ENCODE assay signal across 13 cellular contexts in genomic region chr12:53939141-53940108, GRCh38. TPM values are rescaled to one million over a fixed set of nuclear protein-coding genes. Genes with fewer than 3 reads are reported as not detected.
DNase-seq lines count a peak whose midpoint lies in the region; ATAC-seq and TF ChIP-seq lines count a peak whose summit lies in the region.
"Had no signal": no experiment of that assay in that cellular context is flagged by ENCODE, and none has a peak within 500 bp of the region (broad histone marks: within the 10 kb centered on the region; RNA-seq: fewer than 3 reads in every experiment).

No MANE protein-coding gene starts in this region.

- H3K9me3 ChIP-seq in adipocyte (ENCODE audit: control insufficient read depth, low read length): peaks cover 5% of the 10 kb centered on the region
- H3K9me3 ChIP-seq in right lobe of liver: no peaks in the 10 kb centered on the region
- H3K9me3 ChIP-seq: heart right ventricle, right atrium auricular region had no signal

- DNase-seq in left cardiac atrium (no peak), Right ventricle myocardium inferior (ENCODE audit: missing footprints) (no peak), adipocyte (ENCODE audit: low read depth) (peak; percentile 7), right lobe of liver (no peak), hepatic stellate cell (ENCODE audit: low spot score) (no peak), NCI-H2227 (lab: John Stamatoyannopoulos, UW; ENCODE audit: unreplicated experiment) (no peak)
- no peak for DNase-seq in stimulated activated CD4-positive, alpha-beta T cell treated with anti-CD3 and anti-CD28 coated beads, Interleukin-2, amount 100 ng/mL, for 48 hours
- DNase-seq: CD4-positive, alpha-beta memory T cell; heart right ventricle had no signal

- no peak for TF ChIP-seq CTCF in right lobe of liver (IDR thresholded peaks at IDR 0.05)

- peak overlapping the region; percentile 77 for H3K9ac ChIP-seq in adipocyte (ENCODE audit: low read length)

- TF ChIP-seq POLR2A in right lobe of liver (IDR thresholded peaks at IDR 0.05): no peak
- TF ChIP-seq POLR2A in GM18505 (IDR thresholded peaks at IDR 0.05; ENCODE audit: borderline replicate concordance, extremely low read depth, insufficient read depth, insufficient read length): no peak

- no peak overlapping the region for H3K27ac ChIP-seq in right lobe of liver
- H3K27ac ChIP-seq: heart right ventricle, right atrium auricular region had no signal

- intact Hi-C loops in left cardiac atrium (cut with DNase I) (no loop called here), Right ventricle myocardium inferior (cut with DNase I) (no loop called here), right lobe of liver (cut with DNase I) (no loop called here)

- 3% methylated on average over 8 of the region's 91 CpGs for WGBS in right lobe of liver (ENCODE audit: insufficient coverage, low coverage, low lambda C conversion rate, missing lambda C conversion rate)

- peaks cover 76% of the 10 kb centered on the region for H3K27me3 ChIP-seq in adipocyte (replicated peaks; ENCODE audit: control insufficient read depth, insufficient read depth, low read length)
- H3K27me3 ChIP-seq in right lobe of liver: peaks cover 11 to 50% of the 10 kb centered on the region in 2 donors

- H3K4me1 ChIP-seq in adipocyte (ENCODE audit: control insufficient read depth, insufficient read depth, low read length) (peaks cover 7% of the 10 kb centered on the region), right lobe of liver (no peaks in the 10 kb centered on the region)

- H3K4me3 ChIP-seq in adipocyte (ENCODE audit: low read length) (peak overlapping the region; percentile 77), right lobe of liver (no peak overlapping the region)

- ATAC-seq in left cardiac atrium (peak; percentile 65 to 73), Right ventricle myocardium inferior (no peak), right lobe of liver (peak; percentile 37 to 56 (median 45)), GM18505 (IDR thresholded peaks at IDR 0.05; ENCODE audit: unreplicated experiment) (no peak)

- H3K36me3 ChIP-seq in adipocyte (ENCODE audit: control insufficient read depth, insufficient read depth, low read length, severe bottlenecking): no peaks in the 10 kb centered on the region
- H3K36me3 ChIP-seq in right lobe of liver: no peaks in the 10 kb centered on the region
- H3K36me3 ChIP-seq: heart right ventricle, right atrium auricular region had no signal

RNA-seq across cellular contexts. Expression of gene HOXC13, which starts 0.8 kb away (rescaled TPM):
- not detected for total RNA-seq in left cardiac atrium
- total RNA-seq in Right ventricle myocardium inferior: not detected
- not detected for total RNA-seq in right lobe of liver
- total RNA-seq: activated naive CD4-positive, alpha-beta T cell treated with anti-CD3 and anti-CD28 coated beads, Interleukin-2, amount 50 U/mL, for 72 hours; CD4-positive, alpha-beta memory T cell; heart right ventricle; right atrium auricular region; T-helper 1 cell treated with Interleukin-12 subunit alpha and Interleukin-12 subunit beta and Interleukin-4 antibody, amounts not matched to agents 30 ng/mL and 1 ng/mL, for 36 hours had no signal

RNA-seq across cellular contexts. Expression of gene HOXC12, which starts 15.3 kb away (rescaled TPM):
- not detected for total RNA-seq in left cardiac atrium
- total RNA-seq in Right ventricle myocardium inferior: not detected
- total RNA-seq in right lobe of liver: not detected
- total RNA-seq: activated naive CD4-positive, alpha-beta T cell treated with anti-CD3 and anti-CD28 coated beads, Interleukin-2, amount 50 U/mL, for 72 hours; CD4-positive, alpha-beta memory T cell; heart right ventricle; right atrium auricular region; T-helper 1 cell treated with Interleukin-12 subunit alpha and Interleukin-12 subunit beta and Interleukin-4 antibody, amounts not matched to agents 30 ng/mL and 1 ng/mL, for 36 hours had no signal

RNA-seq across cellular contexts. Expression of gene HOXC11, which starts 33.5 kb away (rescaled TPM):
- total RNA-seq in left cardiac atrium (not detected), Right ventricle myocardium inferior (not detected), right lobe of liver (not detected)
- total RNA-seq: activated naive CD4-positive, alpha-beta T cell treated with anti-CD3 and anti-CD28 coated beads, Interleukin-2, amount 50 U/mL, for 72 hours; CD4-positive, alpha-beta memory T cell; heart right ventricle; right atrium auricular region; T-helper 1 cell treated with Interleukin-12 subunit alpha and Interleukin-12 subunit beta and Interleukin-4 antibody, amounts not matched to agents 30 ng/mL and 1 ng/mL, for 36 hours had no signal

RNA-seq across cellular contexts. Expression of gene HOTAIR, which starts 35.3 kb away (rescaled TPM):
- total RNA-seq in left cardiac atrium: not detected
- not detected for total RNA-seq in Right ventricle myocardium inferior
- total RNA-seq in right lobe of liver: not detected
- total RNA-seq: activated naive CD4-positive, alpha-beta T cell treated with anti-CD3 and anti-CD28 coated beads, Interleukin-2, amount 50 U/mL, for 72 hours; CD4-positive, alpha-beta memory T cell; heart right ventricle; right atrium auricular region; T-helper 1 cell treated with Interleukin-12 subunit alpha and Interleukin-12 subunit beta and Interleukin-4 antibody, amounts not matched to agents 30 ng/mL and 1 ng/mL, for 36 hours had no signal

RNA-seq across cellular contexts. Expression of gene HOXC10, which starts 45.5 kb away (rescaled TPM):
- total RNA-seq in left cardiac atrium: not detected
- not detected for total RNA-seq in Right ventricle myocardium inferior
- not detected for total RNA-seq in right lobe of liver
- total RNA-seq: activated naive CD4-positive, alpha-beta T cell treated with anti-CD3 and anti-CD28 coated beads, Interleukin-2, amount 50 U/mL, for 72 hours; CD4-positive, alpha-beta memory T cell; heart right ventricle; right atrium auricular region; T-helper 1 cell treated with Interleukin-12 subunit alpha and Interleukin-12 subunit beta and Interleukin-4 antibody, amounts not matched to agents 30 ng/mL and 1 ng/mL, for 36 hours had no signal

Comparison
In these comparisons a context has a peak if more than half of its experiments do, and no peak if none do; other contexts are left out.
1. ATAC-seq: peak in left cardiac atrium (2 of 2) and right lobe of liver (4 of 4); none in Right ventricle myocardium inferior (single experiment) and GM18505 (single experiment).